ENCODE assay signal across 1 cellular context in genomic region chr1:156869455-156869854, GRCh38.
TF ChIP-seq lines count a peak whose summit lies in the region.

No MANE protein-coding gene starts in this region.

TF ChIP-seq in K562, 482 proteins besides CTCF, POLR2A, EP300 and RAD21 (continued from another document and continues in another):
- TF ChIP-seq, protein P1, sequence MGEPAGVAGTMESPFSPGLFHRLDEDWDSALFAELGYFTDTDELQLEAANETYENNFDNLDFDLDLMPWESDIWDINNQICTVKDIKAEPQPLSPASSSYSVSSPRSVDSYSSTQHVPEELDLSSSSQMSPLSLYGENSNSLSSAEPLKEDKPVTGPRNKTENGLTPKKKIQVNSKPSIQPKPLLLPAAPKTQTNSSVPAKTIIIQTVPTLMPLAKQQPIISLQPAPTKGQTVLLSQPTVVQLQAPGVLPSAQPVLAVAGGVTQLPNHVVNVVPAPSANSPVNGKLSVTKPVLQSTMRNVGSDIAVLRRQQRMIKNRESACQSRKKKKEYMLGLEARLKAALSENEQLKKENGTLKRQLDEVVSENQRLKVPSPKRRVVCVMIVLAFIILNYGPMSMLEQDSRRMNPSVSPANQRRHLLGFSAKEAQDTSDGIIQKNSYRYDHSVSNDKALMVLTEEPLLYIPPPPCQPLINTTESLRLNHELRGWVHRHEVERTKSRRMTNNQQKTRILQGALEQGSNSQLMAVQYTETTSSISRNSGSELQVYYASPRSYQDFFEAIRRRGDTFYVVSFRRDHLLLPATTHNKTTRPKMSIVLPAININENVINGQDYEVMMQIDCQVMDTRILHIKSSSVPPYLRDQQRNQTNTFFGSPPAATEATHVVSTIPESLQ (CRISPR knock-in tag; IDR thresholded peaks at IDR 0.05), result no peak
- no peak for TF ChIP-seq TSC22D4 (tag; IDR thresholded peaks at IDR 0.05)
- no peak for TF ChIP-seq TRIM28 (IDR thresholded peaks at IDR 0.05)
- no peak for TF ChIP-seq CBX5 (IDR thresholded peaks at IDR 0.05; ENCODE audit: borderline replicate concordance, low read depth)
- TF ChIP-seq DNMT1 (IDR thresholded peaks at IDR 0.05), result no peak
- TF ChIP-seq, protein P2, sequence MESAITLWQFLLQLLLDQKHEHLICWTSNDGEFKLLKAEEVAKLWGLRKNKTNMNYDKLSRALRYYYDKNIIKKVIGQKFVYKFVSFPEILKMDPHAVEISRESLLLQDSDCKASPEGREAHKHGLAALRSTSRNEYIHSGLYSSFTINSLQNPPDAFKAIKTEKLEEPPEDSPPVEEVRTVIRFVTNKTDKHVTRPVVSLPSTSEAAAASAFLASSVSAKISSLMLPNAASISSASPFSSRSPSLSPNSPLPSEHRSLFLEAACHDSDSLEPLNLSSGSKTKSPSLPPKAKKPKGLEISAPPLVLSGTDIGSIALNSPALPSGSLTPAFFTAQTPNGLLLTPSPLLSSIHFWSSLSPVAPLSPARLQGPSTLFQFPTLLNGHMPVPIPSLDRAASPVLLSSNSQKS (CRISPR knock-in tag; IDR thresholded peaks at IDR 0.05), result no peak
- no peak for TF ChIP-seq ZNF584 (CRISPR knock-in tag; IDR thresholded peaks at IDR 0.05; ENCODE audit: low read depth)
- TF ChIP-seq ZNF785 (CRISPR knock-in tag; IDR thresholded peaks at IDR 0.05), result no peak
- no peak for TF ChIP-seq ZNF644 (tag; IDR thresholded peaks at IDR 0.05; ENCODE audit: low read depth)
- no peak for TF ChIP-seq KDM5B (IDR thresholded peaks at IDR 0.05; ENCODE audit: insufficient replicate concordance, low read depth, low read length)
- TF ChIP-seq, protein P3, sequence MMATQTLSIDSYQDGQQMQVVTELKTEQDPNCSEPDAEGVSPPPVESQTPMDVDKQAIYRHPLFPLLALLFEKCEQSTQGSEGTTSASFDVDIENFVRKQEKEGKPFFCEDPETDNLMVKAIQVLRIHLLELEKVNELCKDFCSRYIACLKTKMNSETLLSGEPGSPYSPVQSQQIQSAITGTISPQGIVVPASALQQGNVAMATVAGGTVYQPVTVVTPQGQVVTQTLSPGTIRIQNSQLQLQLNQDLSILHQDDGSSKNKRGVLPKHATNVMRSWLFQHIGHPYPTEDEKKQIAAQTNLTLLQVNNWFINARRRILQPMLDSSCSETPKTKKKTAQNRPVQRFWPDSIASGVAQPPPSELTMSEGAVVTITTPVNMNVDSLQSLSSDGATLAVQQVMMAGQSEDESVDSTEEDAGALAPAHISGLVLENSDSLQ (IDR thresholded peaks at IDR 0.05), result no peak
- no peak for TF ChIP-seq SIRT6 (IDR thresholded peaks at IDR 0.05; ENCODE audit: low read depth, low read length)
- TF ChIP-seq CHD1 (IDR thresholded peaks at IDR 0.05; ENCODE audit: low read length), result no peak
- no peak for TF ChIP-seq CCAR2 (IDR thresholded peaks at IDR 0.05; ENCODE audit: low read depth, low read length)
- no peak for TF ChIP-seq IRF2 (CRISPR knock-in tag; IDR thresholded peaks at IDR 0.05)
- TF ChIP-seq ADNP (tag; IDR thresholded peaks at IDR 0.05), result no peak
- TF ChIP-seq ARID1B (IDR thresholded peaks at IDR 0.05), result peak; percentile 88
- no peak for TF ChIP-seq ZNF592 (IDR thresholded peaks at IDR 0.05)
- TF ChIP-seq ARID2 (IDR thresholded peaks at IDR 0.05), result no peak
- TF ChIP-seq ZNF280B (CRISPR knock-in tag; IDR thresholded peaks at IDR 0.05), result no peak
- 0 out of 2 replicates have a peak, but pooled peaks have one; percentile 23 for TF ChIP-seq MTA3 (IDR thresholded peaks at IDR 0.05; ENCODE audit: borderline replicate concordance)
- TF ChIP-seq TBP (optimal IDR thresholded peaks at IDR 0.05; ENCODE audit: low read depth, low read length), result no peak
- peak; percentile 80 for TF ChIP-seq MECOM (CRISPR knock-in tag; IDR thresholded peaks at IDR 0.05)
- peak; percentile 74 for TF ChIP-seq NFIC (IDR thresholded peaks at IDR 0.05)
- TF ChIP-seq, protein P4, sequence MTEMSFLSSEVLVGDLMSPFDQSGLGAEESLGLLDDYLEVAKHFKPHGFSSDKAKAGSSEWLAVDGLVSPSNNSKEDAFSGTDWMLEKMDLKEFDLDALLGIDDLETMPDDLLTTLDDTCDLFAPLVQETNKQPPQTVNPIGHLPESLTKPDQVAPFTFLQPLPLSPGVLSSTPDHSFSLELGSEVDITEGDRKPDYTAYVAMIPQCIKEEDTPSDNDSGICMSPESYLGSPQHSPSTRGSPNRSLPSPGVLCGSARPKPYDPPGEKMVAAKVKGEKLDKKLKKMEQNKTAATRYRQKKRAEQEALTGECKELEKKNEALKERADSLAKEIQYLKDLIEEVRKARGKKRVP (CRISPR knock-in tag; IDR thresholded peaks at IDR 0.05), result no peak
- TF ChIP-seq LEF1 (IDR thresholded peaks at IDR 0.05), result no peak
- TF ChIP-seq TAF1 (IDR thresholded peaks at IDR 0.05; ENCODE audit: control insufficient read depth, extremely low read depth, insufficient read depth, low read length, severe bottlenecking), result no peak
- peak; percentile 75 for TF ChIP-seq SMARCA4 (IDR thresholded peaks at IDR 0.05)
- no peak for TF ChIP-seq ZC3H8 (IDR thresholded peaks at IDR 0.05)
- TF ChIP-seq, protein P5, sequence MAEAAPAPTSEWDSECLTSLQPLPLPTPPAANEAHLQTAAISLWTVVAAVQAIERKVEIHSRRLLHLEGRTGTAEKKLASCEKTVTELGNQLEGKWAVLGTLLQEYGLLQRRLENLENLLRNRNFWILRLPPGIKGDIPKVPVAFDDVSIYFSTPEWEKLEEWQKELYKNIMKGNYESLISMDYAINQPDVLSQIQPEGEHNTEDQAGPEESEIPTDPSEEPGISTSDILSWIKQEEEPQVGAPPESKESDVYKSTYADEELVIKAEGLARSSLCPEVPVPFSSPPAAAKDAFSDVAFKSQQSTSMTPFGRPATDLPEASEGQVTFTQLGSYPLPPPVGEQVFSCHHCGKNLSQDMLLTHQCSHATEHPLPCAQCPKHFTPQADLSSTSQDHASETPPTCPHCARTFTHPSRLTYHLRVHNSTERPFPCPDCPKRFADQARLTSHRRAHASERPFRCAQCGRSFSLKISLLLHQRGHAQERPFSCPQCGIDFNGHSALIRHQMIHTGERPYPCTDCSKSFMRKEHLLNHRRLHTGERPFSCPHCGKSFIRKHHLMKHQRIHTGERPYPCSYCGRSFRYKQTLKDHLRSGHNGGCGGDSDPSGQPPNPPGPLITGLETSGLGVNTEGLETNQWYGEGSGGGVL (CRISPR knock-in tag; IDR thresholded peaks at IDR 0.05), result no peak
- no peak for TF ChIP-seq ELF2 (CRISPR knock-in tag; IDR thresholded peaks at IDR 0.05)
- TF ChIP-seq ZNF431 (CRISPR knock-in tag; IDR thresholded peaks at IDR 0.05), result no peak
- TF ChIP-seq HDGF (IDR thresholded peaks at IDR 0.05), result no peak
- peak; percentile 76 for TF ChIP-seq CBFA2T3 (IDR thresholded peaks at IDR 0.05)
- TF ChIP-seq PRPF4 (IDR thresholded peaks at IDR 0.05; ENCODE audit: insufficient read depth, low read depth, low read length, poor library complexity, severe bottlenecking), result no peak
- no peak for TF ChIP-seq HLTF (IDR thresholded peaks at IDR 0.05)
- no peak for TF ChIP-seq SRF (CRISPR knock-in tag; IDR thresholded peaks at IDR 0.05)
- TF ChIP-seq ZSCAN32 (CRISPR knock-in tag; IDR thresholded peaks at IDR 0.05), result no peak
- no peak for TF ChIP-seq ZNF57 (CRISPR knock-in tag; IDR thresholded peaks at IDR 0.05)
- no peak for TF ChIP-seq PURB (CRISPR knock-in tag; IDR thresholded peaks at IDR 0.05; ENCODE audit: low read depth)
- no peak for TF ChIP-seq ASH1L (IDR thresholded peaks at IDR 0.05; ENCODE audit: borderline replicate concordance, low read depth, partially characterized antibody)
- TF ChIP-seq HDAC2 (IDR thresholded peaks at IDR 0.05), result peak; percentile 51; the same call in 1 of the 2 replicates
- no peak for TF ChIP-seq TOE1 (IDR thresholded peaks at IDR 0.05; ENCODE audit: borderline replicate concordance)
- no peak for TF ChIP-seq TOE1 (CRISPR knock-in tag; IDR thresholded peaks at IDR 0.05; ENCODE audit: borderline replicate concordance, low read depth)
- no peak for TF ChIP-seq ZKSCAN8 (CRISPR knock-in tag; IDR thresholded peaks at IDR 0.05)
- no peak for TF ChIP-seq POLR3A (IDR thresholded peaks at IDR 0.05; ENCODE audit: borderline replicate concordance, extremely low read depth, insufficient read depth, insufficient read length)
- no peak for TF ChIP-seq RUNX1 (IDR thresholded peaks at IDR 0.05; ENCODE audit: low read depth)
- TF ChIP-seq FOXA3 (CRISPR knock-in tag; conservative IDR thresholded peaks at IDR 0.05 in 1 of 2, IDR thresholded peaks at IDR 0.05 in 1 of 2), result no peak
- no peak for TF ChIP-seq ZNF717 (CRISPR knock-in tag; IDR thresholded peaks at IDR 0.05)
- no peak for TF ChIP-seq U2AF1 (optimal IDR thresholded peaks at IDR 0.05; ENCODE audit: low read depth, low read length)
- no peak for TF ChIP-seq C11orf30 (IDR thresholded peaks at IDR 0.05; ENCODE audit: low read depth)
- TF ChIP-seq PHB (CRISPR knock-in tag; IDR thresholded peaks at IDR 0.05), result no peak
- TF ChIP-seq CEBPG (CRISPR knock-in tag; IDR thresholded peaks at IDR 0.05), result no peak
- no peak for TF ChIP-seq CEBPG (tag; conservative IDR thresholded peaks at IDR 0.05 in 1 of 2, IDR thresholded peaks at IDR 0.05 in 1 of 2)
- no peak for TF ChIP-seq HMG20A (CRISPR knock-in tag; conservative IDR thresholded peaks at IDR 0.05)
- peak; percentile 67 for TF ChIP-seq ESRRA (IDR thresholded peaks at IDR 0.05; ENCODE audit: borderline replicate concordance, low read depth)
- no peak for TF ChIP-seq YBX1 (IDR thresholded peaks at IDR 0.05)
- TF ChIP-seq TCF3 (CRISPR knock-in tag; IDR thresholded peaks at IDR 0.05), result peak; percentile 81
- peak; percentile 66 for TF ChIP-seq CCNT2 (IDR thresholded peaks at IDR 0.05; ENCODE audit: borderline replicate concordance, extremely low read depth, insufficient read length, low read depth, low read length)
- TF ChIP-seq NR2C2 (CRISPR knock-in tag; IDR thresholded peaks at IDR 0.05), result no peak
- TF ChIP-seq NR2C2 (tag; IDR thresholded peaks at IDR 0.05), result no peak
- TF ChIP-seq HNRNPL (IDR thresholded peaks at IDR 0.05; ENCODE audit: low read depth, low read length), result no peak
- no peak for TF ChIP-seq CBX2 (IDR thresholded peaks at IDR 0.05; ENCODE audit: insufficient read depth, low read length, poor library complexity, severe bottlenecking)
- no peak for TF ChIP-seq SMC3 (conservative IDR thresholded peaks at IDR 0.05; ENCODE audit: insufficient read depth, low read depth, low read length)
- TF ChIP-seq ZNF354B (CRISPR knock-in tag; IDR thresholded peaks at IDR 0.05), result no peak
- TF ChIP-seq, protein P6, sequence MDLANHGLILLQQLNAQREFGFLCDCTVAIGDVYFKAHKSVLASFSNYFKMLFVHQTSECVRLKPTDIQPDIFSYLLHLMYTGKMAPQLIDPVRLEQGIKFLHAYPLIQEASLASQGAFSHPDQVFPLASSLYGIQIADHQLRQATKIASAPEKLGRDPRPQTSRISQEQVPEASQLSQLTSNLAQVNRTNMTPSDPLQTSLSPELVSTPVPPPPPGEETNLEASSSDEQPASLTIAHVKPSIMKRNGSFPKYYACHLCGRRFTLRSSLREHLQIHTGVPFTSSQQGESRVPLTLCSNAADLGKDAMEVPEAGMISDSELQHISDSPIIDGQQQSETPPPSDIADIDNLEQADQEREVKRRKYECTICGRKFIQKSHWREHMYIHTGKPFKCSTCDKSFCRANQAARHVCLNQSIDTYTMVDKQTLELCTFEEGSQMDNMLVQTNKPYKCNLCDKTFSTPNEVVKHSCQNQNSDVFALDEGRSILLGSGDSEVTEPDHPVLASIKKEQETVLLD (IDR thresholded peaks at IDR 0.05), result no peak
- TF ChIP-seq TCF7L2 (IDR thresholded peaks at IDR 0.05; ENCODE audit: low read depth, low read length), result no peak
- no peak for TF ChIP-seq ZNF282 (CRISPR knock-in tag; IDR thresholded peaks at IDR 0.05)
- no peak for TF ChIP-seq KLF13 (tag; IDR thresholded peaks at IDR 0.05; ENCODE audit: borderline replicate concordance, low read depth)
- TF ChIP-seq ZEB2 (IDR thresholded peaks at IDR 0.05), result peak; percentile 70; the same call in 1 of the 2 replicates
- no peak for TF ChIP-seq TCFL5 (CRISPR knock-in tag; conservative IDR thresholded peaks at IDR 0.05)
- no peak for TF ChIP-seq ZNF311 (CRISPR knock-in tag; IDR thresholded peaks at IDR 0.05)
- no peak for TF ChIP-seq ZNF224 (CRISPR knock-in tag; IDR thresholded peaks at IDR 0.05)
- no peak for TF ChIP-seq ZFP1 (CRISPR knock-in tag; IDR thresholded peaks at IDR 0.05)
- no peak for TF ChIP-seq PCBP1 (IDR thresholded peaks at IDR 0.05; ENCODE audit: low read depth, low read length, poor library complexity, severe bottlenecking)
- no peak for TF ChIP-seq GTF2A2 (tag; IDR thresholded peaks at IDR 0.05)
